2 cellular contexts compared by ENCODE assay signal in the genomic region with DNA sequence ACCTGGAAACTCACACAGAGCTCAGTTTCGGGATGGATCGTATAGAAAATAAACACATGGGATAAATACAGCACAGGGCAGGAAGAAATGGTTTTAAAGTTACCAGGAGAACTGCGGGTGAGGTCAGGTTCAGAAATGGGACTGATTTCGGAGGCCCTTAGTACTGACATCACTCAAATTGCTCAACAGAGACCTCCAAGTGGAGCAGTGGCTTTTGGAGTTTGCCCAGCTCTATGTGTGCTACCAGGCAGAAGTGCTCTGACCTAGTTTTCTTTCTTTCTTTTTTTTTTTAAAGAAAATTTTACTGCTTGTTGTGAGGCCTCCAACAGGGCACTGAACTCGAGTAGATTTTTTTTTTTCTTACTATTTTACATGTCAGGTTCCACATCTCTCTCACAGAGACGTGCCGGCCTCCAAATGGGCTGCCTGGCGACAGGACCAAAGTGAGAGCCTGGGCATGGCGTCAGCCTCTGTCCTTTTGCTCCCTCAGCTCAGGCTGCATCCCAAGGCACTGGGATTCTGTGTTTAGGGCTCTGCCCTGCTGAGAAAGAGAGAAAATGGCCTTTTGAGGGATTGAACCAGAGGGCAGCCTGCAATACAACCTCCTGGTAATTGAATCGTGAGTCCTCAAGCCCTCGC.
A peak's percentile ranks its signal among the peaks of the same experiment; 100 is the strongest.
TF ChIP-seq lines count a peak whose summit lies in the region.

No MANE protein-coding gene starts in this region.

TF ChIP-seq in HCT116, 20 proteins besides CTCF, POLR2A, EP300 and RAD21:
- TF ChIP-seq, protein P1, sequence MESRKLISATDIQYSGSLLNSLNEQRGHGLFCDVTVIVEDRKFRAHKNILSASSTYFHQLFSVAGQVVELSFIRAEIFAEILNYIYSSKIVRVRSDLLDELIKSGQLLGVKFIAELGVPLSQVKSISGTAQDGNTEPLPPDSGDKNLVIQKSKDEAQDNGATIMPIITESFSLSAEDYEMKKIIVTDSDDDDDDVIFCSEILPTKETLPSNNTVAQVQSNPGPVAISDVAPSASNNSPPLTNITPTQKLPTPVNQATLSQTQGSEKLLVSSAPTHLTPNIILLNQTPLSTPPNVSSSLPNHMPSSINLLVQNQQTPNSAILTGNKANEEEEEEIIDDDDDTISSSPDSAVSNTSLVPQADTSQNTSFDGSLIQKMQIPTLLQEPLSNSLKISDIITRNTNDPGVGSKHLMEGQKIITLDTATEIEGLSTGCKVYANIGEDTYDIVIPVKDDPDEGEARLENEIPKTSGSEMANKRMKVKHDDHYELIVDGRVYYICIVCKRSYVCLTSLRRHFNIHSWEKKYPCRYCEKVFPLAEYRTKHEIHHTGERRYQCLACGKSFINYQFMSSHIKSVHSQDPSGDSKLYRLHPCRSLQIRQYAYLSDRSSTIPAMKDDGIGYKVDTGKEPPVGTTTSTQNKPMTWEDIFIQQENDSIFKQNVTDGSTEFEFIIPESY (IDR thresholded peaks at IDR 0.05; ENCODE audit: extremely low read depth, insufficient replicate concordance, low read length) = no peak
- no peak for TF ChIP-seq POLR2AphosphoS5 (IDR thresholded peaks at IDR 0.05; ENCODE audit: low read depth, low read length)
- TF ChIP-seq ZFX (IDR thresholded peaks at IDR 0.05) = no peak
- no peak for TF ChIP-seq SP1 (IDR thresholded peaks at IDR 0.05; ENCODE audit: low read depth)
- TF ChIP-seq, protein P2, sequence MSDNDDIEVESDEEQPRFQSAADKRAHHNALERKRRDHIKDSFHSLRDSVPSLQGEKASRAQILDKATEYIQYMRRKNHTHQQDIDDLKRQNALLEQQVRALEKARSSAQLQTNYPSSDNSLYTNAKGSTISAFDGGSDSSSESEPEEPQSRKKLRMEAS (IDR thresholded peaks at IDR 0.05) = no peak
- TF ChIP-seq TCF7L2 (IDR thresholded peaks at IDR 0.05; ENCODE audit: borderline replicate concordance, extremely low read depth, insufficient read depth, insufficient read length) = no peak
- TF ChIP-seq EGR1 (IDR thresholded peaks at IDR 0.05; ENCODE audit: low read depth) = no peak
- no peak for TF ChIP-seq ZNF274 (IDR thresholded peaks at IDR 0.05; ENCODE audit: low read depth, low read length)
- no peak for TF ChIP-seq SIN3A (IDR thresholded peaks at IDR 0.05; ENCODE audit: low read depth)
- no peak for TF ChIP-seq CBX3 (IDR thresholded peaks at IDR 0.05; ENCODE audit: low read depth)
- no peak for TF ChIP-seq EZH2 (IDR thresholded peaks at IDR 0.05)
- TF ChIP-seq ELF1 (IDR thresholded peaks at IDR 0.05; ENCODE audit: borderline replicate concordance, low read depth) = no peak
- no peak for TF ChIP-seq CEBPB (IDR thresholded peaks at IDR 0.05; ENCODE audit: low read depth)
- TF ChIP-seq FOSL1 (IDR thresholded peaks at IDR 0.05; ENCODE audit: low read depth) = no peak
- TF ChIP-seq, protein P3, sequence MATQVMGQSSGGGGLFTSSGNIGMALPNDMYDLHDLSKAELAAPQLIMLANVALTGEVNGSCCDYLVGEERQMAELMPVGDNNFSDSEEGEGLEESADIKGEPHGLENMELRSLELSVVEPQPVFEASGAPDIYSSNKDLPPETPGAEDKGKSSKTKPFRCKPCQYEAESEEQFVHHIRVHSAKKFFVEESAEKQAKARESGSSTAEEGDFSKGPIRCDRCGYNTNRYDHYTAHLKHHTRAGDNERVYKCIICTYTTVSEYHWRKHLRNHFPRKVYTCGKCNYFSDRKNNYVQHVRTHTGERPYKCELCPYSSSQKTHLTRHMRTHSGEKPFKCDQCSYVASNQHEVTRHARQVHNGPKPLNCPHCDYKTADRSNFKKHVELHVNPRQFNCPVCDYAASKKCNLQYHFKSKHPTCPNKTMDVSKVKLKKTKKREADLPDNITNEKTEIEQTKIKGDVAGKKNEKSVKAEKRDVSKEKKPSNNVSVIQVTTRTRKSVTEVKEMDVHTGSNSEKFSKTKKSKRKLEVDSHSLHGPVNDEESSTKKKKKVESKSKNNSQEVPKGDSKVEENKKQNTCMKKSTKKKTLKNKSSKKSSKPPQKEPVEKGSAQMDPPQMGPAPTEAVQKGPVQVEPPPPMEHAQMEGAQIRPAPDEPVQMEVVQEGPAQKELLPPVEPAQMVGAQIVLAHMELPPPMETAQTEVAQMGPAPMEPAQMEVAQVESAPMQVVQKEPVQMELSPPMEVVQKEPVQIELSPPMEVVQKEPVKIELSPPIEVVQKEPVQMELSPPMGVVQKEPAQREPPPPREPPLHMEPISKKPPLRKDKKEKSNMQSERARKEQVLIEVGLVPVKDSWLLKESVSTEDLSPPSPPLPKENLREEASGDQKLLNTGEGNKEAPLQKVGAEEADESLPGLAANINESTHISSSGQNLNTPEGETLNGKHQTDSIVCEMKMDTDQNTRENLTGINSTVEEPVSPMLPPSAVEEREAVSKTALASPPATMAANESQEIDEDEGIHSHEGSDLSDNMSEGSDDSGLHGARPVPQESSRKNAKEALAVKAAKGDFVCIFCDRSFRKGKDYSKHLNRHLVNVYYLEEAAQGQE (IDR thresholded peaks at IDR 0.05; ENCODE audit: low read depth) = no peak
- TF ChIP-seq, protein P4, sequence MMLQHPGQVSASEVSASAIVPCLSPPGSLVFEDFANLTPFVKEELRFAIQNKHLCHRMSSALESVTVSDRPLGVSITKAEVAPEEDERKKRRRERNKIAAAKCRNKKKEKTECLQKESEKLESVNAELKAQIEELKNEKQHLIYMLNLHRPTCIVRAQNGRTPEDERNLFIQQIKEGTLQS (IDR thresholded peaks at IDR 0.05) = no peak

TF ChIP-seq in liver, 16 proteins besides CTCF, POLR2A, EP300 and RAD21:
- TF ChIP-seq FOXA2 (IDR thresholded peaks at IDR 0.05) (no peak), RXRA (IDR thresholded peaks at IDR 0.05) (peak; percentile 61 to 83), HNF4A (conservative IDR thresholded peaks at IDR 0.05) (peak; percentile 85 to 90), GABPA (IDR thresholded peaks at IDR 0.05 in 1 of 2, conservative IDR thresholded peaks at IDR 0.05 in 1 of 2) (no peak), JUND (IDR thresholded peaks at IDR 0.05) (peak; percentile 72 to 82), YY1 (IDR thresholded peaks at IDR 0.05) (peak; percentile 71), NR2F2 (IDR thresholded peaks at IDR 0.05) (peak; percentile 36), HNF4G (IDR thresholded peaks at IDR 0.05) (peak; percentile 41), FOXA1 (IDR thresholded peaks at IDR 0.05) (no peak), SP1 (IDR thresholded peaks at IDR 0.05) (peak; percentile 81), TAF1 (conservative IDR thresholded peaks at IDR 0.05) (no peak), EGR1 (IDR thresholded peaks at IDR 0.05; ENCODE audit: low read depth in 2 of 2) (peak in 1 of 2 donors; percentile 41)
- TF ChIP-seq, protein P3 (IDR thresholded peaks at IDR 0.05) = peak; percentile 47
- TF ChIP-seq, protein P4 (IDR thresholded peaks at IDR 0.05) = peak; percentile 65
- TF ChIP-seq, protein P2 (IDR thresholded peaks at IDR 0.05) = peak; percentile 54
- TF ChIP-seq, protein P1 (IDR thresholded peaks at IDR 0.05) = peak; percentile 33
